ENCODE assay signal across 17 cellular contexts in genomic region chr3:192434186-192434585, GRCh38.
A peak's percentile ranks its signal among the peaks of the same experiment; 100 is the strongest.
DNase-seq lines count a peak whose midpoint lies in the region; ATAC-seq, FAIRE-seq and TF ChIP-seq lines count a peak whose summit lies in the region.
"Had no signal": no experiment of that assay in that cellular context is flagged by ENCODE, and none has a peak within 500 bp of the region (broad histone marks: within the 10 kb centered on the region; RNA-seq: fewer than 3 reads in every experiment).

No MANE protein-coding gene starts in this region.

- H3K36me3 Mint-ChIP-seq in activated T-cell treated with anti-CD3 and anti-CD28 coated beads, Interleukin-2, amount 50 U/mL, for 24 hours (ENCODE audit: low read depth) = no peaks in the 10 kb centered on the region

- H3K36me3 ChIP-seq in WERI-Rb-1 (no peaks in the 10 kb centered on the region), pancreas (no peaks in the 10 kb centered on the region), aorta (ENCODE audit: control insufficient read depth in 1 of 2, insufficient read depth in 2 of 2, low read length in 1 of 2) (no peaks in the 10 kb centered on the region)
- H3K36me3 ChIP-seq: HAP-1 had no signal

- TF ChIP-seq RAD21 in A549 (conservative IDR thresholded peaks at IDR 0.05 in 1 of 2, IDR thresholded peaks at IDR 0.05 in 1 of 2) = no peak

- H3K4me3 ChIP-seq in A549 (no peak overlapping the region), WERI-Rb-1 (ENCODE audit: low read depth, low read length) (no peak overlapping the region), pancreas (no peak overlapping the region), aorta (ENCODE audit: low read length in 2 of 2) (no peak overlapping the region)
- H3K4me3 ChIP-seq: HAP-1 had no signal

- H3K27me3 ChIP-seq in WERI-Rb-1 (ENCODE audit: insufficient read depth, low read depth, severe bottlenecking) (no peaks in the 10 kb centered on the region), pancreas (no peaks in the 10 kb centered on the region), aorta (ENCODE audit: control insufficient read depth in 1 of 2, insufficient read depth in 2 of 2, low read length in 1 of 2) (no peaks in the 10 kb centered on the region)

- TF ChIP-seq CTCF in A549 (IDR thresholded peaks at IDR 0.05) (no peak), WERI-Rb-1 (IDR thresholded peaks at IDR 0.05; ENCODE audit: low read depth, low read length) (no peak), pancreas (IDR thresholded peaks at IDR 0.05) (no peak)

- no peak; a peak in 1 of 6 replicates for ATAC-seq in A549
- peak; percentile 54 to 79 (median 62) for ATAC-seq in pancreas
- ATAC-seq in HG03139 (IDR thresholded peaks at IDR 0.05; ENCODE audit: unreplicated experiment) = no peak
- ATAC-seq in aorta (ENCODE audit: low FRiP score) = no peak

- no peak overlapping the region for H3K27ac Mint-ChIP-seq in activated T-cell treated with anti-CD3 and anti-CD28 coated beads, Interleukin-2, amount 50 U/mL, for 24 hours
- H3K27ac Mint-ChIP-seq: B cell; CD4-positive, alpha-beta T cell had no signal

- H3K9me3 ChIP-seq in A549 (no peaks in the 10 kb centered on the region), WERI-Rb-1 (ENCODE audit: severe bottlenecking) (no peaks in the 10 kb centered on the region), pancreas (no peaks in the 10 kb centered on the region), aorta (ENCODE audit: control insufficient read depth, low read length) (no peaks in the 10 kb centered on the region)
- H3K9me3 ChIP-seq: HAP-1 had no signal

- DNase-seq in A549 (ENCODE audit: low read depth in 1 of 2, low spot score in 1 of 2) (no peak), G401 (ENCODE audit: low spot score) (peak; percentile 9), WERI-Rb-1 (no peak), pancreas (no peak), aorta (no peak)
- DNase-seq in activated T-cell treated with anti-CD3 and anti-CD28 coated beads, Interleukin-2, amount 50 U/mL, for 24 hours = no peak
- DNase-seq: C1 segment of cervical spinal cord; CD4-positive, alpha-beta T cell; DMS153; DMS79 treated with DMSO at 0.1 percent for 48 hours; GDM1; GOT3 had no signal

- peak overlapping the region; percentile 40 for H3K4me2 ChIP-seq in A549

- H3K4me1 Mint-ChIP-seq in activated T-cell treated with anti-CD3 and anti-CD28 coated beads, Interleukin-2, amount 50 U/mL, for 24 hours (ENCODE audit: low read depth) = no peaks in the 10 kb centered on the region
- H3K4me1 Mint-ChIP-seq: B cell had no signal

- 38% methylated on average over 2 of the region's 2 CpGs for WGBS in A549 (ENCODE audit: missing lambda C conversion rate)
- WGBS in pancreas, 2 donors = 51 to 60% methylated on average over 2 of the region's 2 CpGs
- 73 to 75% methylated on average over 2 of the region's 2 CpGs for WGBS in aorta, 2 donors

- peaks cover 15% of the 10 kb centered on the region for H3K4me1 ChIP-seq in A549
- H3K4me1 ChIP-seq in pancreas = peaks cover 0 to 16% (median 8%) of the 10 kb centered on the region in 3 donors
- H3K4me1 ChIP-seq in aorta (ENCODE audit: control insufficient read depth in 1 of 2, insufficient read depth in 2 of 2, low read length in 2 of 2) = no peaks in the 10 kb centered on the region
- H3K4me1 ChIP-seq: HAP-1 had no signal

- CTCF ChIA-PET in A549 (lab: Yijun Ruan, JAX) = interaction anchor here (4.0 kb wide), 1 partner anchor 11 kb away, joined by 25 read pairs; no protein-coding TSS in a partner anchor

- no peak for TF ChIP-seq EP300 in A549 (IDR thresholded peaks at IDR 0.05)

- peaks cover 15% of the 10 kb centered on the region for H3K27me3 Mint-ChIP-seq in activated T-cell treated with anti-CD3 and anti-CD28 coated beads, Interleukin-2, amount 50 U/mL, for 24 hours

- FAIRE-seq in A549 (lab: Jason Lieb, UNC) (no peak), pancreas (lab: Jason Lieb, UNC) (no peak)
- FAIRE-seq: GM12892, HTR-8/SVneo had no signal

- TF ChIP-seq POLR2A in A549 (IDR thresholded peaks at IDR 0.05; ENCODE audit: low read length) = no peak

- no peaks in the 10 kb centered on the region for H3K9me3 Mint-ChIP-seq in activated T-cell treated with anti-CD3 and anti-CD28 coated beads, Interleukin-2, amount 50 U/mL, for 24 hours
- H3K9me3 Mint-ChIP-seq: CD4-positive, alpha-beta T cell had no signal

- in situ Hi-C loops in G401 (cut with HindIII; ENCODE audit: low sequenced_read_pairs) = no loop called here

- POLR2A ChIA-PET in A549 (lab: Yijun Ruan, JAX) = no interaction called here

- no peak overlapping the region for H3K4me3 Mint-ChIP-seq in activated T-cell treated with anti-CD3 and anti-CD28 coated beads, Interleukin-2, amount 50 U/mL, for 24 hours
- H3K4me3 Mint-ChIP-seq: B cell; CD4-positive, alpha-beta T cell had no signal

- H3K27ac ChIP-seq in A549 = peak overlapping the region in 1 of 2 experiments; percentile 51; a peak in 2 of 6 replicates
- H3K27ac ChIP-seq in WERI-Rb-1 = peak overlapping the region; percentile 84
- H3K27ac ChIP-seq in pancreas = peak overlapping the region in 2 of 4 donors; percentile 44 to 46
- H3K27ac ChIP-seq in aorta (ENCODE audit: low read depth in 1 of 2, low read length in 2 of 2) = no peak overlapping the region

- intact Hi-C loops in pancreas (cut with DNase I) (loop anchor here in 2 of 3 donors (10.0 kb wide), 2 partner anchors 249 to 1009 kb away; no protein-coding TSS in a partner anchor), aorta (cut with DNase I) (no loop called here)

TF ChIP-seq in A549, 52 proteins besides CTCF, POLR2A, EP300 and RAD21:
- TF ChIP-seq SMC3 (IDR thresholded peaks at IDR 0.05) (no peak), FOSL2 (IDR thresholded peaks at IDR 0.05) (no peak), FOSL2 (CRISPR knock-in tag; IDR thresholded peaks at IDR 0.05) (no peak), CBX2 (IDR thresholded peaks at IDR 0.05; ENCODE audit: borderline replicate concordance, low read depth) (no peak), JUN (IDR thresholded peaks at IDR 0.05) (no peak), USF2 (IDR thresholded peaks at IDR 0.05) (no peak), MAFK (IDR thresholded peaks at IDR 0.05; ENCODE audit: partially characterized antibody) (no peak), NPAS2 (CRISPR knock-in tag; IDR thresholded peaks at IDR 0.05; ENCODE audit: borderline replicate concordance) (no peak), SREBF2 (IDR thresholded peaks at IDR 0.05) (no peak), CBX8 (IDR thresholded peaks at IDR 0.05) (no peak), GATA3 (IDR thresholded peaks at IDR 0.05; ENCODE audit: borderline replicate concordance) (no peak)
- TF ChIP-seq, protein P1, sequence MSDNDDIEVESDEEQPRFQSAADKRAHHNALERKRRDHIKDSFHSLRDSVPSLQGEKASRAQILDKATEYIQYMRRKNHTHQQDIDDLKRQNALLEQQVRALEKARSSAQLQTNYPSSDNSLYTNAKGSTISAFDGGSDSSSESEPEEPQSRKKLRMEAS (IDR thresholded peaks at IDR 0.05) = no peak

Comparison
In these comparisons a context has a peak if more than half of its experiments do, and no peak if none do; other contexts are left out.
1. ATAC-seq: peak in pancreas (4 of 4); none in A549 (0 of 2), HG03139 (single experiment) and aorta (single experiment).
2. intact Hi-C loops: an anchor here in pancreas (10.0 kb wide); none called in aorta.